Comparison of ENCODE assay signal across 17 cellular contexts in genomic region chr7:44057849-44058758, GRCh38. TPM values are rescaled to one million over a fixed set of nuclear protein-coding genes. Genes with fewer than 3 reads are reported as not detected.
DNase-seq lines count a peak whose midpoint lies in the region; ATAC-seq and TF ChIP-seq lines count a peak whose summit lies in the region.
"Had no signal": no experiment of that assay in that cellular context is flagged by ENCODE, and none has a peak within 500 bp of the region (broad histone marks: within the 10 kb centered on the region; RNA-seq: fewer than 3 reads in every experiment).

No MANE protein-coding gene starts in this region.

- intact Hi-C loops in right cardiac atrium (cut with DNase I): loop anchor here in 1 of 4 donors (10.0 kb wide), 1 partner anchor 147 kb away; the partner anchor contains the start of gene YKT6

- H3K4me1 ChIP-seq in RWPE2 (ENCODE audit: insufficient read depth, poor library complexity, severe bottlenecking): no peaks in the 10 kb centered on the region
- H3K4me1 ChIP-seq in right cardiac atrium (ENCODE audit: control insufficient read depth, insufficient read depth, low read length): no peaks in the 10 kb centered on the region
- H3K4me1 ChIP-seq: pancreas had no signal

- no peaks in the 10 kb centered on the region for H3K27me3 ChIP-seq in RWPE2 (ENCODE audit: insufficient read depth, poor library complexity, severe bottlenecking)
- no peaks in the 10 kb centered on the region for H3K27me3 ChIP-seq in right cardiac atrium (ENCODE audit: control insufficient read depth, insufficient read depth)
- H3K27me3 ChIP-seq: pancreas, testis had no signal

- no peak for TF ChIP-seq CTCF in RWPE2 (IDR thresholded peaks at IDR 0.05; ENCODE audit: poor library complexity, severe bottlenecking)

- DNase-seq in activated effector memory CD4-positive, alpha-beta T cell treated with anti-CD3 and anti-CD28 coated beads, Interleukin-2, amount 50 U/mL, for 16 hours: peak; percentile 52
- DNase-seq in activated effector memory CD4-positive, alpha-beta T cell treated with Interleukin-2 at 50 U/mL for 16 hours: no peak
- no peak for DNase-seq in RWPE2 (ENCODE audit: low spot score)
- peak in 2 of 3 donors; percentile 43 to 53 for DNase-seq in right cardiac atrium
- DNase-seq in stimulated activated naive B cell treated with anti-CD40 and anti-IgM and Interleukin-4, amounts not matched to agents 10 μg/mL and 1 μg/mL and 100 μg/mL, for 72 hours: peak; percentile 44
- no peak for DNase-seq in A172 (ENCODE audit: low spot score)
- DNase-seq in globus pallidus (ENCODE audit: low spot score): no peak
- DNase-seq: cerebellar nuclear complex, foreskin melanocyte, Kasumi-1, NCI-H2171, OCI-M1, testis had no signal

- peak overlapping the region; percentile 99 for H3K27ac Mint-ChIP-seq in stimulated activated naive B cell treated with anti-CD40 and anti-IgM and Interleukin-4, amounts not matched to agents 10 μg/mL and 1 μg/mL and 100 μg/mL, for 72 hours

- peak overlapping the region; percentile 75 to 80 for H3K4me3 Mint-ChIP-seq in stimulated activated naive B cell treated with anti-CD40 and anti-IgM and Interleukin-4, amounts not matched to agents 10 μg/mL and 1 μg/mL and 100 μg/mL, for 72 hours

- H3K36me3 Mint-ChIP-seq in stimulated activated naive B cell treated with anti-CD40 and anti-IgM and Interleukin-4, amounts not matched to agents 10 μg/mL and 1 μg/mL and 100 μg/mL, for 72 hours: peaks cover 61 to 81% of the 10 kb centered on the region in 2 donors

- ATAC-seq in RWPE2 (ENCODE audit: low read depth) (peak; percentile 17; the same call in 1 of the 3 replicates), right cardiac atrium (no peak), HG03135 (IDR thresholded peaks at IDR 0.05; ENCODE audit: unreplicated experiment) (no peak)
- ATAC-seq in stimulated activated naive B cell treated with anti-CD40 and anti-IgM and Interleukin-4, amounts not matched to agents 10 μg/mL and 1 μg/mL and 100 μg/mL, for 72 hours (replicated peaks): peak; percentile 62 to 63
- ATAC-seq: left colon had no signal

- no peaks in the 10 kb centered on the region for H3K27me3 Mint-ChIP-seq in stimulated activated naive B cell treated with anti-CD40 and anti-IgM and Interleukin-4, amounts not matched to agents 10 μg/mL and 1 μg/mL and 100 μg/mL, for 72 hours

- no peak overlapping the region for H3K27ac ChIP-seq in RWPE2 (ENCODE audit: poor library complexity, severe bottlenecking)
- no peak overlapping the region for H3K27ac ChIP-seq in right cardiac atrium (ENCODE audit: low read length)
- H3K27ac ChIP-seq: pancreas, testis had no signal

- no peaks in the 10 kb centered on the region for H3K9me3 Mint-ChIP-seq in stimulated activated naive B cell treated with anti-CD40 and anti-IgM and Interleukin-4, amounts not matched to agents 10 μg/mL and 1 μg/mL and 100 μg/mL, for 72 hours

- no peak overlapping the region for H3K4me3 ChIP-seq in RWPE2 (ENCODE audit: severe bottlenecking)
- H3K4me3 ChIP-seq in right cardiac atrium (ENCODE audit: low read length): no peak overlapping the region
- H3K4me3 ChIP-seq: pancreas, testis had no signal

- H3K36me3 ChIP-seq in RWPE2 (ENCODE audit: low read depth): peaks cover 69% of the 10 kb centered on the region

- H3K4me1 Mint-ChIP-seq in stimulated activated naive B cell treated with anti-CD40 and anti-IgM and Interleukin-4, amounts not matched to agents 10 μg/mL and 1 μg/mL and 100 μg/mL, for 72 hours: peaks cover 48 to 88% of the 10 kb centered on the region in 2 donors

- H3K9me3 ChIP-seq in RWPE2 (ENCODE audit: severe bottlenecking) (no peaks in the 10 kb centered on the region), right cardiac atrium (ENCODE audit: control insufficient read depth, low read length) (no peaks in the 10 kb centered on the region)
- H3K9me3 ChIP-seq: pancreas, testis had no signal

- WGBS in right cardiac atrium: 89% methylated on average over 30 of the region's 30 CpGs

RNA-seq across cellular contexts. Expression of gene PGAM2, which starts 7.3 kb away (rescaled TPM):
- 1,000 to 10,000 TPM in 2 of 4 donors, 100 to 1,000 TPM in 2; 946 to 1,159 (median 1,024) TPM for total RNA-seq in right cardiac atrium
- 2,530 TPM for polyA plus RNA-seq in right cardiac atrium
- not detected in 2 replicates for total RNA-seq in A172 (2014; rRNA removed; shearing (Covaris generic))
- total RNA-seq: Daoy had no signal

RNA-seq across cellular contexts. Expression of gene DBNL, which starts 13.6 kb away (rescaled TPM):
- 10 to 100 TPM; 34.3 to 44.6 (median 38.1) TPM for total RNA-seq in right cardiac atrium
- 37.5 TPM for polyA plus RNA-seq in right cardiac atrium
- 171 and 187 TPM in 2 replicates for total RNA-seq in A172 (2014; rRNA removed; shearing (Covaris generic))

RNA-seq across cellular contexts. Expression of gene POLM, which starts 24.2 kb away (rescaled TPM):
- 10 to 100 TPM; 24.5 to 28.9 (median 25.8) TPM for total RNA-seq in right cardiac atrium
- polyA plus RNA-seq in right cardiac atrium: 16.6 TPM
- total RNA-seq in A172 (2014; rRNA removed; shearing (Covaris generic)): 20.3 and 24.0 TPM in 2 replicates

RNA-seq across cellular contexts. Expression of gene AEBP1, which starts 46.0 kb away (rescaled TPM):
- 100 to 1,000 TPM in 2 of 4 donors, 10 to 100 TPM in 2; 81.0 to 124 (median 103) TPM for total RNA-seq in right cardiac atrium
- 62.8 TPM for polyA plus RNA-seq in right cardiac atrium
- total RNA-seq in A172 (2014; rRNA removed; shearing (Covaris generic)): 0.22 TPM in 1 of 2 replicates, not detected in the other
- total RNA-seq: Daoy had no signal

Comparison
In these comparisons a context has a peak if more than half of its experiments do, and no peak if none do; other contexts are left out.
1. DNase-seq: peak in activated effector memory CD4-positive, alpha-beta T cell treated with anti-CD3 and anti-CD28 coated beads, Interleukin-2, amount 50 U/mL, for 16 hours (single experiment), right cardiac atrium (2 of 3) and stimulated activated naive B cell treated with anti-CD40 and anti-IgM and Interleukin-4, amounts not matched to agents 10 μg/mL and 1 μg/mL and 100 μg/mL, for 72 hours (single experiment); none in activated effector memory CD4-positive, alpha-beta T cell treated with Interleukin-2 at 50 U/mL for 16 hours (single experiment), RWPE2 (single experiment), A172 (single experiment) and globus pallidus (single experiment).
2. ATAC-seq: peak in RWPE2 (single experiment) and stimulated activated naive B cell treated with anti-CD40 and anti-IgM and Interleukin-4, amounts not matched to agents 10 μg/mL and 1 μg/mL and 100 μg/mL, for 72 hours (2 of 2); none in right cardiac atrium (0 of 2) and HG03135 (single experiment).
3. RNA of gene PGAM2, which starts 7.3 kb away (total RNA-seq): 946 to 1,159 TPM in right cardiac atrium; not detected in A172; every median in the first group is over 100 times any median in the second.